6 cellular contexts compared by ENCODE assay signal in genomic region chr6:44146685-44147084, GRCh38. TPM values are rescaled to one million over a fixed set of nuclear protein-coding genes. Genes with fewer than 3 reads are reported as not detected.
"Had no signal": no experiment of that assay in that cellular context is flagged by ENCODE, and none has a peak within 500 bp of the region (broad histone marks: within the 10 kb centered on the region; RNA-seq: fewer than 3 reads in every experiment).

No MANE protein-coding gene starts in this region.

- DNase-seq: H9, HCEC 1CT, IMR-90 had no signal

- ATAC-seq: GM23338, K562 had no signal

- H3K4me3 ChIP-seq: GM23338, K562 had no signal

- H3K4me2 ChIP-seq: GM23338 had no signal

RNA-seq across cellular contexts. Expression of gene CAPN11, which starts 11.9 kb away (rescaled TPM):
- total RNA-seq: HT-29, IMR-90 had no signal
- polyA plus RNA-seq: IMR-90 had no signal
